ENCODE assay signal across 8 cellular contexts in the genomic region with DNA sequence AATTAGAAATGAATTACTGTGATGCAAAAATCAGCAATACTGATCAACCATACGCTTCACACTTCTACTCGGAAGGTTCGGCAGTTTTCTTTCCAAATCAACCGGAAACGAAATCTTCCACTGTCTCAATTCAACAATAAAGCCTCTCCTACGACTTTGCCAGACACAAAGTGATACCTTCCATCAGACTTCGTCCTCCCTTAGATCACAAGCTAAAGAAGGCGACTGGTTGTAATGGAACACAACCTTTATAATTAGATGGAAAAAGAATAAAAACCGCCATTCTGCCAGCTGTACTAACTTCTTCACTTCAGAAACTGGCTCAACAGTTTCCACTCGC. TPM values are rescaled to one million over a fixed set of nuclear protein-coding genes. Genes with fewer than 3 reads are reported as not detected.
DNase-seq lines count a peak whose midpoint lies in the region; ATAC-seq and TF ChIP-seq lines count a peak whose summit lies in the region.

No MANE protein-coding gene starts in this region.

- H3K9ac ChIP-seq in endocrine pancreas (ENCODE audit: control insufficient read depth, insufficient read depth, low read length) = peak overlapping the region; percentile 80

- H3K9me3 Mint-ChIP-seq in Caco-2 (ENCODE audit: unreplicated experiment) = no peaks in the 10 kb centered on the region

- H3K9me3 ChIP-seq in Caco-2 (no peaks in the 10 kb centered on the region), endocrine pancreas (ENCODE audit: control insufficient read depth, low read length) (no peaks in the 10 kb centered on the region), neuron (ENCODE audit: low read length) (no peaks in the 10 kb centered on the region)

- H3K36me3 Mint-ChIP-seq in Caco-2 (ENCODE audit: insufficient read depth, unreplicated experiment) = peaks cover 8% of the 10 kb centered on the region

- POLR2A ChIA-PET in Caco-2 (lab: Charles Lee) = interaction anchor here (0.6 kb wide), 1 partner anchor 75 kb away, joined by 9 read pairs; no protein-coding TSS in a partner anchor

- CTCF ChIA-PET in Caco-2 (lab: Charles Lee) = interaction anchor here (0.6 to 1.6 kb wide), 9 partner anchors 9 to 134 kb away, joined by 3 to 12 read pairs (median 5); partner anchors contain the start of genes ABCC5 and MAP6D1

- ATAC-seq in GM18907 (IDR thresholded peaks at IDR 0.05; ENCODE audit: unreplicated experiment) = no peak
- ATAC-seq in GM19395 (IDR thresholded peaks at IDR 0.05; ENCODE audit: unreplicated experiment) = no peak

- TF ChIP-seq POLR2A in NB4 (IDR thresholded peaks at IDR 0.05; ENCODE audit: extremely low read depth, insufficient read length) = no peak

- peak overlapping the region; percentile 58 for H2AFZ ChIP-seq in neuron (ENCODE audit: low read depth, low read length)

- no peak for TF ChIP-seq CTCF in Caco-2 (IDR thresholded peaks at IDR 0.05; ENCODE audit: insufficient read depth in 1 of 2, low read depth in 1 of 2, low read length in 1 of 2, severe bottlenecking in 1 of 2, unreplicated experiment in 1 of 2)
- TF ChIP-seq CTCF in NB4 (IDR thresholded peaks at IDR 0.05; ENCODE audit: low read depth, low read length) = no peak

- intact Hi-C loops in Caco-2 (cut with micrococcal nuclease; ENCODE audit: unreplicated experiment) = loop anchor here (1.0 kb wide), 1 partner anchor 59 kb away; the partner anchor contains the start of gene MAP6D1

- peak overlapping the region; percentile 62 for H3K4me3 ChIP-seq in Caco-2 (ENCODE audit: low read depth, low read length)
- H3K4me3 ChIP-seq in NB4 (ENCODE audit: low read depth, low read length) = peak overlapping the region; percentile 92
- H3K4me3 ChIP-seq in endocrine pancreas (ENCODE audit: control insufficient read depth, insufficient read depth, low read length) = peak overlapping the region; percentile 89
- H3K4me3 ChIP-seq in neuron (ENCODE audit: low read length) = peak overlapping the region; percentile 68

- H3K4me3 Mint-ChIP-seq in Caco-2 (ENCODE audit: unreplicated experiment) = peak overlapping the region; percentile 95

- peaks cover 10% of the 10 kb centered on the region for H3K4me1 Mint-ChIP-seq in Caco-2 (ENCODE audit: low read depth, unreplicated experiment)

- BruUV-seq in Caco-2 (replicated peaks; lab: Mats Ljungman, UMichigan) = no TSS peak

- DNase-seq in Caco-2 = no peak
- DNase-seq in NB4 (ENCODE audit: low read depth) = peak; percentile 47
- DNase-seq in NCI-H1694 (lab: John Stamatoyannopoulos, UW) = no peak
- no peak for DNase-seq in activated gamma-delta T cell treated with Interleukin-2 at 50 U/mL for 16 hours

- H3K4me1 ChIP-seq in Caco-2 (no peaks in the 10 kb centered on the region; the same call in 1 of the 2 replicates), endocrine pancreas (ENCODE audit: control insufficient read depth, insufficient read depth, low read length) (peaks cover 5% of the 10 kb centered on the region), neuron (ENCODE audit: insufficient read depth, low read length) (peaks cover 12% of the 10 kb centered on the region)

- no peaks in the 10 kb centered on the region for H3K27me3 Mint-ChIP-seq in Caco-2 (ENCODE audit: insufficient read depth, unreplicated experiment)

- no peaks in the 10 kb centered on the region for H3K36me3 ChIP-seq in Caco-2 (ENCODE audit: control insufficient read depth, insufficient read depth, low read length)
- H3K36me3 ChIP-seq in endocrine pancreas (ENCODE audit: control insufficient read depth, insufficient read depth, low read length) = no peaks in the 10 kb centered on the region
- no peaks in the 10 kb centered on the region for H3K36me3 ChIP-seq in neuron (ENCODE audit: insufficient read depth, low read length)

- H3K27ac Mint-ChIP-seq in Caco-2 (ENCODE audit: unreplicated experiment) = peak overlapping the region; percentile 92

- no peaks in the 10 kb centered on the region for H3K27me3 ChIP-seq in Caco-2 (replicated peaks; ENCODE audit: control insufficient read depth, insufficient read depth, low read length)
- H3K27me3 ChIP-seq in endocrine pancreas (ENCODE audit: control insufficient read depth, insufficient read depth, low read length) = no peaks in the 10 kb centered on the region
- peaks cover 9% of the 10 kb centered on the region for H3K27me3 ChIP-seq in neuron (ENCODE audit: insufficient read depth, low read length)

RNA-seq across cellular contexts. Expression of gene PARL, which starts 0.6 kb away (rescaled TPM):
- total RNA-seq in Caco-2 (2022) = 91.3 and 97.0 TPM in 2 replicates

RNA-seq across cellular contexts. Expression of gene MAP6D1, which starts 58.7 kb away (rescaled TPM):
- total RNA-seq in Caco-2 (2022) = 2.9 and 5.1 TPM in 2 replicates
